In the genomic region with DNA sequence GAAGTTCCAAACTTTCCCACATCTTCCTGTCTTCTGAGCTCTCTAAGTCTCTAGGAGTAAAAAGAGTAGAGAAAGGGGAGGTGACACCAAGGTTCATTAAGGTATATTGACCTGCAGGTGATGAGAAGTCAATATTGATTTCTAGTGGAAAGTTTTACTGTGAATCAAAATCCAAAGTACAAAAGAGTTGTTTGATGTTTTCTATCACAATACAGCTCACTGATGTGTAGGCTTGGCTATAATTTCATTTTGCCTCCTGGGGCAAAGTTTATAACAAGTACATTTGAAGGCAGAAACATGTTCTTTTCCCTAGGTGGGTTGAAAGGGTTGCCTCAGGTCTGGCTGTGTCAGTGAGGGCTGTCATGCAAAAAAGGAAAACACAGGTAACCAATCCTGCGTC, we compare ENCODE assay signal across 29 cellular contexts.
"Had no signal": no experiment of that assay in that cellular context is flagged by ENCODE, and none has a peak within 500 bp of the region (broad histone marks: within the 10 kb centered on the region; RNA-seq: fewer than 3 reads in every experiment).

No MANE protein-coding gene starts in this region.

- H3K27ac ChIP-seq: pancreas, prostate gland, sigmoid colon, testis, thyroid gland, transverse colon, upper lobe of left lung, vagina had no signal

- H3K4me3 Mint-ChIP-seq: immature natural killer cell; naive thymus-derived CD4-positive, alpha-beta T cell; natural killer cell treated with Interleukin-12 subunit alpha and Interleukin-12 subunit beta and Interleukin-15 and Interleukin-18, amount 100 ng/mL, for 72 hours; stimulated activated memory B cell treated with anti-CD40 and anti-IgM and Interleukin-4, amounts not matched to agents 10 μg/mL and 1 μg/mL and 100 μg/mL, for 72 hours; stimulated activated naive CD8-positive, alpha-beta T cell treated with anti-CD3 and anti-CD28 coated beads, Interleukin-15, amount 100 ng/mL, for 72 hours had no signal

- H3K9me3 ChIP-seq: mucosa of descending colon, pancreas, prostate gland, sigmoid colon, testis, thyroid gland, transverse colon, upper lobe of left lung, vagina had no signal

- H3K4me1 ChIP-seq: prostate gland, sigmoid colon, testis, thyroid gland, upper lobe of left lung, vagina had no signal

- H3K9me3 Mint-ChIP-seq: immature natural killer cell; natural killer cell treated with Interleukin-12 subunit alpha and Interleukin-12 subunit beta and Interleukin-15 and Interleukin-18, amount 100 ng/mL, for 72 hours; stimulated activated memory B cell treated with anti-CD40 and anti-IgM and Interleukin-4, amounts not matched to agents 10 μg/mL and 1 μg/mL and 100 μg/mL, for 72 hours; stimulated activated naive CD8-positive, alpha-beta T cell treated with anti-CD3 and anti-CD28 coated beads, Interleukin-15, amount 100 ng/mL, for 72 hours had no signal

- DNase-seq: hypothalamus; immature natural killer cell; kidney; midbrain; mucosa of descending colon; naive thymus-derived CD4-positive, alpha-beta T cell; pancreas; posterior cingulate gyrus; retina; right cardiac atrium; sigmoid colon; stimulated activated CD4-positive, alpha-beta T cell treated with anti-CD3 and anti-CD28 coated beads, Interleukin-1b, Interleukin-23, amount 100 ng/mL, for 48 hours; stimulated activated CD4-positive, alpha-beta T cell treated with anti-CD3 and anti-CD28 coated beads, Interleukin-2, amount 100 ng/mL, for 48 hours; stimulated activated CD4-positive, alpha-beta T cell treated with anti-CD3 and anti-CD28 coated beads, Interleukin-4, amount 100 ng/mL, for 4 hours; stimulated activated CD8-positive, alpha-beta memory T cell treated with anti-CD3 and anti-CD28 coated beads, Interleukin-4, amount 100 ng/mL, for 48 hours; stimulated activated naive CD4-positive, alpha-beta T cell treated with Interleukin-2 at 50 U/mL for 16 hours; stimulated activated naive CD8-positive, alpha-beta T cell treated with anti-CD3 and anti-CD28 coated beads, Interleukin-15, amount 100 ng/mL, for 72 hours; substantia nigra; testis; thyroid gland; transverse colon had no signal

- FAIRE-seq: islet of Langerhans, kidney, pancreas had no signal

- H3K27me3 Mint-ChIP-seq: stimulated activated memory B cell treated with anti-CD40 and anti-IgM and Interleukin-4, amounts not matched to agents 10 μg/mL and 1 μg/mL and 100 μg/mL, for 72 hours had no signal

- H3K36me3 ChIP-seq: pancreas, prostate gland, sigmoid colon, thyroid gland, transverse colon, upper lobe of left lung, vagina had no signal

- H3K27ac Mint-ChIP-seq: immature natural killer cell; naive thymus-derived CD4-positive, alpha-beta T cell; natural killer cell treated with Interleukin-12 subunit alpha and Interleukin-12 subunit beta and Interleukin-15 and Interleukin-18, amount 100 ng/mL, for 72 hours; stimulated activated memory B cell treated with anti-CD40 and anti-IgM and Interleukin-4, amounts not matched to agents 10 μg/mL and 1 μg/mL and 100 μg/mL, for 72 hours; stimulated activated naive CD8-positive, alpha-beta T cell treated with anti-CD3 and anti-CD28 coated beads, Interleukin-15, amount 100 ng/mL, for 72 hours had no signal

- H3K27me3 ChIP-seq: pancreas, sigmoid colon, testis, thyroid gland, transverse colon, upper lobe of left lung, vagina had no signal

- H3K4me1 Mint-ChIP-seq: immature natural killer cell; stimulated activated memory B cell treated with anti-CD40 and anti-IgM and Interleukin-4, amounts not matched to agents 10 μg/mL and 1 μg/mL and 100 μg/mL, for 72 hours; stimulated activated naive CD8-positive, alpha-beta T cell treated with anti-CD3 and anti-CD28 coated beads, Interleukin-15, amount 100 ng/mL, for 72 hours had no signal

- H3K36me3 Mint-ChIP-seq: immature natural killer cell; naive thymus-derived CD4-positive, alpha-beta T cell; natural killer cell treated with Interleukin-12 subunit alpha and Interleukin-12 subunit beta and Interleukin-15 and Interleukin-18, amount 100 ng/mL, for 72 hours; stimulated activated memory B cell treated with anti-CD40 and anti-IgM and Interleukin-4, amounts not matched to agents 10 μg/mL and 1 μg/mL and 100 μg/mL, for 72 hours had no signal

- ATAC-seq: mucosa of descending colon; naive thymus-derived CD4-positive, alpha-beta T cell; natural killer cell treated with Interleukin-12 subunit alpha and Interleukin-12 subunit beta and Interleukin-15 and Interleukin-18, amount 100 ng/mL, for 72 hours; pancreas; right cardiac atrium; stimulated activated memory B cell treated with anti-CD40 and anti-IgM and Interleukin-4, amounts not matched to agents 10 μg/mL and 1 μg/mL and 100 μg/mL, for 72 hours; stimulated activated naive CD8-positive, alpha-beta T cell treated with anti-CD3 and anti-CD28 coated beads, Interleukin-15, amount 100 ng/mL, for 72 hours had no signal

- H3K4me3 ChIP-seq: lung, mucosa of descending colon, pancreas, prostate gland, sigmoid colon, smooth muscle cell, testis, thyroid gland, transverse colon, upper lobe of left lung, vagina had no signal
